In genomic region chr9:75184471-75184870, GRCh38 we compare ENCODE assay signal across 27 cellular contexts.
A peak's percentile ranks its signal among the peaks of the same experiment; 100 is the strongest.
DNase-seq lines count a peak whose midpoint lies in the region; ATAC-seq and TF ChIP-seq lines count a peak whose summit lies in the region.
"Had no signal": no experiment of that assay in that cellular context is flagged by ENCODE, and none has a peak within 500 bp of the region (broad histone marks: within the 10 kb centered on the region; RNA-seq: fewer than 3 reads in every experiment).

No MANE protein-coding gene starts in this region.

- H3K4me3 Mint-ChIP-seq in activated CD8-positive, alpha-beta memory T cell treated with anti-CD3 and anti-CD28 coated beads, Interleukin-2, amount 10 ng/mL, durations not matched to agents 7 days and 5 days: no peak overlapping the region
- H3K4me3 Mint-ChIP-seq in activated CD8-positive, alpha-beta T cell treated with anti-CD3 and anti-CD28 coated beads for 36 hours: no peak overlapping the region
- peak overlapping the region in 2 of 10 donors; percentile 14 to 28 for H3K4me3 Mint-ChIP-seq in naive thymus-derived CD4-positive, alpha-beta T cell
- H3K4me3 Mint-ChIP-seq: activated naive CD4-positive, alpha-beta T cell treated with anti-CD3 and anti-CD28 coated beads, Interleukin-2, amount 50 U/mL, for 24 hours; activated T-cell treated with anti-CD3 and anti-CD28 coated beads, Interleukin-2, amount 50 U/mL, for 4 hours; central memory CD8-positive, alpha-beta T cell; memory B cell; stimulated activated memory B cell treated with anti-CD40 and anti-IgM and Interleukin-4, amounts not matched to agents 10 μg/mL and 1 μg/mL and 100 μg/mL, for 72 hours had no signal

- peaks cover 0 to 7% (median 0%) of the 10 kb centered on the region in 3 experiments for H3K36me3 ChIP-seq in naive thymus-derived CD4-positive, alpha-beta T cell (ENCODE audit: control insufficient read depth in 2 of 3, insufficient read depth in 3 of 3, low read length in 3 of 3)
- H3K36me3 ChIP-seq: BE2C, SJCRH30 had no signal

- H3K9me3 ChIP-seq in naive thymus-derived CD4-positive, alpha-beta T cell (ENCODE audit: control insufficient read depth in 2 of 3, low read length in 3 of 3): no peaks in the 10 kb centered on the region
- H3K9me3 ChIP-seq: BE2C, heart left ventricle, SJCRH30 had no signal

- ATAC-seq in activated CD8-positive, alpha-beta memory T cell treated with anti-CD3 and anti-CD28 coated beads, Interleukin-2, amount 10 ng/mL, durations not matched to agents 7 days and 5 days: no peak
- ATAC-seq in GM18511 (IDR thresholded peaks at IDR 0.05; ENCODE audit: unreplicated experiment): peak; percentile 30
- ATAC-seq in activated CD8-positive, alpha-beta T cell treated with anti-CD3 and anti-CD28 coated beads for 36 hours: peak; percentile 38
- ATAC-seq in naive thymus-derived CD4-positive, alpha-beta T cell: no peak
- ATAC-seq: heart left ventricle; stimulated activated memory B cell treated with anti-CD40 and anti-IgM and Interleukin-4, amounts not matched to agents 10 μg/mL and 1 μg/mL and 100 μg/mL, for 72 hours had no signal

- no peak for TF ChIP-seq CTCF in activated CD8-positive, alpha-beta T cell treated with anti-CD3 and anti-CD28 coated beads for 36 hours (IDR thresholded peaks at IDR 0.05)

- no peak for DNase-seq in activated CD8-positive, alpha-beta memory T cell treated with anti-CD3 and anti-CD28 coated beads, Interleukin-2, amount 10 ng/mL, durations not matched to agents 7 days and 5 days
- no peak for DNase-seq in activated CD8-positive, alpha-beta memory T cell treated with anti-CD3 and anti-CD28 coated beads, Interleukin-2, amount 50 U/mL, for 48 hours
- DNase-seq in activated CD8-positive, alpha-beta T cell treated with anti-CD3 and anti-CD28 coated beads for 36 hours: peak; percentile 10
- no peak for DNase-seq in naive thymus-derived CD4-positive, alpha-beta T cell
- DNase-seq in RPMI8226 (no peak), AG20443 (ENCODE audit: low spot score) (no peak)
- DNase-seq in effector CD4-positive, alpha-beta T cell: no peak
- DNase-seq: activated T-cell treated with anti-CD3 and anti-CD28 coated beads, Interleukin-2, amount 50 U/mL, for 4 hours; BE2C; dorsolateral prefrontal cortex; HCEC 1CT; heart left ventricle; left colon; NCI-H1048; NCI-H187 treated with DMSO at 0.1 percent for 48 hours; NCI-H524 treated with DMSO at 0.1 percent for 48 hours; NK-92 treated with Interleukin-12 subunit alpha and Interleukin-12 subunit beta, amount 100 ng/mL, for 24 hours; retina; SJCRH30; stimulated activated CD4-positive, alpha-beta T cell treated with anti-CD3 and anti-CD28 coated beads, Interleukin-2, amount 100 ng/mL, for 24 hours had no signal

- H3K4me1 ChIP-seq in naive thymus-derived CD4-positive, alpha-beta T cell (ENCODE audit: control insufficient read depth in 2 of 2, insufficient read depth in 2 of 2, low read length in 2 of 2): peaks cover 12 to 13% of the 10 kb centered on the region in 2 donors
- H3K4me1 ChIP-seq: BE2C, heart left ventricle, SJCRH30 had no signal

- H3K27ac ChIP-seq in naive thymus-derived CD4-positive, alpha-beta T cell (ENCODE audit: low read depth, low read length): no peak overlapping the region
- H3K27ac ChIP-seq: dorsolateral prefrontal cortex, heart left ventricle, SJCRH30, VCaP had no signal

- H3K4me1 Mint-ChIP-seq in activated CD8-positive, alpha-beta memory T cell treated with anti-CD3 and anti-CD28 coated beads, Interleukin-2, amount 10 ng/mL, durations not matched to agents 7 days and 5 days: peaks cover 20% of the 10 kb centered on the region
- H3K4me1 Mint-ChIP-seq in activated CD8-positive, alpha-beta T cell treated with anti-CD3 and anti-CD28 coated beads for 36 hours (ENCODE audit: low read depth): peaks cover 16% of the 10 kb centered on the region
- peaks cover 8 to 29% (median 27%) of the 10 kb centered on the region in 7 donors for H3K4me1 Mint-ChIP-seq in naive thymus-derived CD4-positive, alpha-beta T cell

- POLR2A ChIA-PET in activated CD8-positive, alpha-beta T cell treated with anti-CD3 and anti-CD28 coated beads for 36 hours (lab: Charles Lee): interaction anchor here (1.1 kb wide), 1 partner anchor 93 kb away, joined by 3 read pairs; no protein-coding TSS in a partner anchor
- POLR2A ChIA-PET in naive thymus-derived CD4-positive, alpha-beta T cell (lab: Charles Lee): interaction anchor here (1.1 to 3.3 kb wide), 2 partner anchors 36 to 94 kb away, joined by 3 to 11 read pairs; no protein-coding TSS in a partner anchor

- intact Hi-C loops in activated CD8-positive, alpha-beta T cell treated with anti-CD3 and anti-CD28 coated beads for 36 hours (cut with micrococcal nuclease): no loop called here
- intact Hi-C loops in naive thymus-derived CD4-positive, alpha-beta T cell (cut with micrococcal nuclease): loop anchor here in 1 of 2 donors (2.0 to 10.0 kb wide), 2 partner anchors 16 to 1990 kb away; partner anchors contain the start of gene VPS13A

- peaks cover 12% of the 10 kb centered on the region for H3K36me3 Mint-ChIP-seq in activated CD8-positive, alpha-beta memory T cell treated with anti-CD3 and anti-CD28 coated beads, Interleukin-2, amount 10 ng/mL, durations not matched to agents 7 days and 5 days
- no peaks in the 10 kb centered on the region for H3K36me3 Mint-ChIP-seq in activated CD8-positive, alpha-beta T cell treated with anti-CD3 and anti-CD28 coated beads for 36 hours (ENCODE audit: low read depth)
- peaks cover 4 to 14% (median 8%) of the 10 kb centered on the region in 5 donors for H3K36me3 Mint-ChIP-seq in naive thymus-derived CD4-positive, alpha-beta T cell

- CTCF ChIA-PET in activated CD8-positive, alpha-beta memory T cell treated with anti-CD3 and anti-CD28 coated beads, Interleukin-2, amount 10 ng/mL, durations not matched to agents 7 days and 5 days (lab: Charles Lee): interaction anchor here (0.6 to 3.1 kb wide), 14 partner anchors 8 to 908 kb away, joined by 3 to 33 read pairs (median 4); partner anchors contain the start of genes CARNMT1, NMRK1 and OSTF1
- CTCF ChIA-PET in activated CD8-positive, alpha-beta T cell treated with anti-CD3 and anti-CD28 coated beads for 36 hours (lab: Charles Lee): interaction anchor here (1.1 to 3.2 kb wide), 12 partner anchors 9 to 103 kb away, joined by 3 to 31 read pairs (median 12); no protein-coding TSS in a partner anchor
- CTCF ChIA-PET in naive thymus-derived CD4-positive, alpha-beta T cell (lab: Charles Lee): interaction anchor here (0.7 to 1.4 kb wide), 5 partner anchors 13 to 1199 kb away, joined by 3 to 5 read pairs (median 5); partner anchors contain the start of genes NMRK1 and OSTF1

- no peaks in the 10 kb centered on the region for H3K27me3 Mint-ChIP-seq in activated CD8-positive, alpha-beta memory T cell treated with anti-CD3 and anti-CD28 coated beads, Interleukin-2, amount 10 ng/mL, durations not matched to agents 7 days and 5 days
- H3K27me3 Mint-ChIP-seq in activated CD8-positive, alpha-beta T cell treated with anti-CD3 and anti-CD28 coated beads for 36 hours: no peaks in the 10 kb centered on the region
- no peaks in the 10 kb centered on the region for H3K27me3 Mint-ChIP-seq in naive thymus-derived CD4-positive, alpha-beta T cell
- H3K27me3 Mint-ChIP-seq: activated naive CD4-positive, alpha-beta T cell treated with anti-CD3 and anti-CD28 coated beads, Interleukin-2, amount 50 U/mL, for 24 hours; central memory CD8-positive, alpha-beta T cell; stimulated activated memory B cell treated with anti-CD40 and anti-IgM and Interleukin-4, amounts not matched to agents 10 μg/mL and 1 μg/mL and 100 μg/mL, for 72 hours had no signal

- H3K27ac Mint-ChIP-seq in activated CD8-positive, alpha-beta memory T cell treated with anti-CD3 and anti-CD28 coated beads, Interleukin-2, amount 10 ng/mL, durations not matched to agents 7 days and 5 days: peak overlapping the region; percentile 32
- no peak overlapping the region for H3K27ac Mint-ChIP-seq in activated CD8-positive, alpha-beta T cell treated with anti-CD3 and anti-CD28 coated beads for 36 hours
- peak overlapping the region in 6 of 9 donors; percentile 24 to 73 (median 48) for H3K27ac Mint-ChIP-seq in naive thymus-derived CD4-positive, alpha-beta T cell
- H3K27ac Mint-ChIP-seq: activated naive CD4-positive, alpha-beta T cell treated with anti-CD3 and anti-CD28 coated beads, Interleukin-2, amount 50 U/mL, for 24 hours; memory B cell; stimulated activated memory B cell treated with anti-CD40 and anti-IgM and Interleukin-4, amounts not matched to agents 10 μg/mL and 1 μg/mL and 100 μg/mL, for 72 hours had no signal

- no peaks in the 10 kb centered on the region for H3K27me3 ChIP-seq in naive thymus-derived CD4-positive, alpha-beta T cell (ENCODE audit: control insufficient read depth in 2 of 2, insufficient read depth in 2 of 2, low read length in 2 of 2)
- H3K27me3 ChIP-seq: BE2C, dorsolateral prefrontal cortex, heart left ventricle had no signal

- H3K9me3 Mint-ChIP-seq in activated CD8-positive, alpha-beta memory T cell treated with anti-CD3 and anti-CD28 coated beads, Interleukin-2, amount 10 ng/mL, durations not matched to agents 7 days and 5 days (ENCODE audit: low read depth): no peaks in the 10 kb centered on the region
- H3K9me3 Mint-ChIP-seq in activated CD8-positive, alpha-beta T cell treated with anti-CD3 and anti-CD28 coated beads for 36 hours: no peaks in the 10 kb centered on the region
- no peaks in the 10 kb centered on the region for H3K9me3 Mint-ChIP-seq in naive thymus-derived CD4-positive, alpha-beta T cell
- H3K9me3 Mint-ChIP-seq: activated naive CD4-positive, alpha-beta T cell treated with anti-CD3 and anti-CD28 coated beads, Interleukin-2, amount 50 U/mL, for 24 hours; activated T-cell treated with anti-CD3 and anti-CD28 coated beads, Interleukin-2, amount 50 U/mL, for 4 hours; central memory CD8-positive, alpha-beta T cell; memory B cell; stimulated activated memory B cell treated with anti-CD40 and anti-IgM and Interleukin-4, amounts not matched to agents 10 μg/mL and 1 μg/mL and 100 μg/mL, for 72 hours had no signal

- H3K4me3 ChIP-seq in naive thymus-derived CD4-positive, alpha-beta T cell (ENCODE audit: low read length): no peak overlapping the region
- H3K4me3 ChIP-seq: dorsolateral prefrontal cortex, heart left ventricle, SJCRH30, smooth muscle cell had no signal

Comparison
In these comparisons a context has a peak if more than half of its experiments do, and no peak if none do; other contexts are left out.
1. ATAC-seq: peak in GM18511 (single experiment) and activated CD8-positive, alpha-beta T cell treated with anti-CD3 and anti-CD28 coated beads for 36 hours (single experiment); none in activated CD8-positive, alpha-beta memory T cell treated with anti-CD3 and anti-CD28 coated beads, Interleukin-2, amount 10 ng/mL, durations not matched to agents 7 days and 5 days (single experiment) and naive thymus-derived CD4-positive, alpha-beta T cell (single experiment).